Comparison of ENCODE assay signal across 14 cellular contexts in genomic region chr2:203965190-203965589, GRCh38. TPM values are rescaled to one million over a fixed set of nuclear protein-coding genes. Genes with fewer than 3 reads are reported as not detected.
DNase-seq lines count a peak whose midpoint lies in the region; ATAC-seq and TF ChIP-seq lines count a peak whose summit lies in the region.
"Not testable (repeated sequence)": the region's sequence is repeated elsewhere in the genome, so short reads cannot be mapped to it uniquely, and the experiment has no call there.
"Had no signal": no experiment of that assay in that cellular context is flagged by ENCODE, and none has a peak within 500 bp of the region (broad histone marks: within the 10 kb centered on the region; RNA-seq: fewer than 3 reads in every experiment).

No MANE protein-coding gene starts in this region.

- H3K9me3 Mint-ChIP-seq in activated T-cell treated with anti-CD3 and anti-CD28 coated beads, Interleukin-2, amount 50 U/mL, for 72 hours, result not testable (repeated sequence)
- H3K9me3 Mint-ChIP-seq in nephron progenitor cell, result peaks cover 14% of the 10 kb centered on the region

- H3K36me3 Mint-ChIP-seq in activated T-cell treated with anti-CD3 and anti-CD28 coated beads, Interleukin-2, amount 50 U/mL, for 72 hours (ENCODE audit: insufficient read depth in 2 of 2), result peaks cover 2 to 10% of the 10 kb centered on the region in 2 donors
- not testable (repeated sequence) for H3K36me3 Mint-ChIP-seq in nephron progenitor cell (ENCODE audit: low read depth)

- ATAC-seq in activated T-cell treated with anti-CD3 and anti-CD28 coated beads, Interleukin-2, amount 50 U/mL, for 72 hours (replicated peaks in 1 of 2); left ventricle myocardium superior; psoas muscle; thoracic aorta (ENCODE audit: insufficient number of reproducible peaks, low FRiP score, low read depth): not testable (repeated sequence)

- DNase-seq in EH (ENCODE audit: low read depth), result peak; percentile 5
- DNase-seq in activated T-cell treated with anti-CD3 and anti-CD28 coated beads, Interleukin-2, amount 50 U/mL, for 72 hours; coronary artery (ENCODE audit: low spot score); nephron progenitor cell; thoracic aorta (ENCODE audit: low spot score): not testable (repeated sequence)
- peak; percentile 25 for DNase-seq in left ventricle myocardium superior
- peak; percentile 16 to 59 for DNase-seq in psoas muscle

- WGBS in psoas muscle, 3 donors, result 17 to 57% (median 39%) methylated on average over 6 to 7 of the region's 7 CpGs

- H3K27ac ChIP-seq in coronary artery, result peak overlapping the region; percentile 42 to 78
- H3K27ac ChIP-seq in psoas muscle, result not testable (repeated sequence)
- H3K27ac ChIP-seq in thoracic aorta, result peak overlapping the region; percentile 9 to 66

- H3K4me3 Mint-ChIP-seq in activated T-cell treated with anti-CD3 and anti-CD28 coated beads, Interleukin-2, amount 50 U/mL, for 72 hours; nephron progenitor cell: not testable (repeated sequence)

- H3K4me1 ChIP-seq in psoas muscle, result not testable (repeated sequence)
- peaks cover 5 to 51% of the 10 kb centered on the region in 2 donors for H3K4me1 ChIP-seq in thoracic aorta (ENCODE audit: control insufficient read depth in 1 of 2, low read depth in 2 of 2)

- peaks cover 40% of the 10 kb centered on the region for H3K4me1 Mint-ChIP-seq in activated T-cell treated with anti-CD3 and anti-CD28 coated beads, Interleukin-2, amount 50 U/mL, for 72 hours (ENCODE audit: low read depth)
- H3K4me1 Mint-ChIP-seq in nephron progenitor cell, result not testable (repeated sequence)

- TF ChIP-seq CTCF in coronary artery (IDR thresholded peaks at IDR 0.05); nephron progenitor cell (IDR thresholded peaks at IDR 0.05); psoas muscle (IDR thresholded peaks at IDR 0.05); thoracic aorta (IDR thresholded peaks at IDR 0.05): not testable (repeated sequence)

- H3K4me3 ChIP-seq in coronary artery (peak overlapping the region; percentile 64), thoracic aorta (peak overlapping the region; percentile 60)
- not testable (repeated sequence) for H3K4me3 ChIP-seq in psoas muscle

- not testable (repeated sequence) for H3K27me3 Mint-ChIP-seq in activated T-cell treated with anti-CD3 and anti-CD28 coated beads, Interleukin-2, amount 50 U/mL, for 72 hours (ENCODE audit: low read depth)
- peaks cover 11% of the 10 kb centered on the region for H3K27me3 Mint-ChIP-seq in nephron progenitor cell (ENCODE audit: low read depth, poor library complexity)

- H3K9me3 ChIP-seq in psoas muscle, thoracic aorta: not testable (repeated sequence)

- not testable (repeated sequence) for H3K27me3 ChIP-seq in psoas muscle (ENCODE audit: insufficient read depth in 3 of 3, low read length in 2 of 3); thoracic aorta (replicated peaks; ENCODE audit: insufficient read depth)

- intact Hi-C loops in left ventricle myocardium superior (cut with micrococcal nuclease); psoas muscle (cut with DNase I): not testable (repeated sequence)

- not testable (repeated sequence) for H3K36me3 ChIP-seq in psoas muscle (ENCODE audit: insufficient read depth in 1 of 2, low read depth in 1 of 2); thoracic aorta

- H3K27ac Mint-ChIP-seq in activated T-cell treated with anti-CD3 and anti-CD28 coated beads, Interleukin-2, amount 50 U/mL, for 72 hours, result peak overlapping the region; percentile 52
- peak overlapping the region; percentile 54 for H3K27ac Mint-ChIP-seq in nephron progenitor cell

RNA-seq across cellular contexts. Expression of gene ICOS, which starts 28.6 kb away (rescaled TPM):
- total RNA-seq in activated T-cell treated with anti-CD3 and anti-CD28 coated beads, Interleukin-2, amount 50 U/mL, for 72 hours, result 100 to 1,000 TPM; 145 to 196 TPM
- total RNA-seq in left ventricle myocardium superior, result not detected
- not detected for total RNA-seq in psoas muscle
- under 1 TPM in 1 of 3 donors, not detected in 2; 0.03 TPM for polyA plus RNA-seq in psoas muscle
- total RNA-seq in thoracic aorta, result 1 to 10 TPM in 1 of 2 donors, not detected in 1; 2.0 TPM
- total RNA-seq: A172, A673, B cell, G401, GM23338, H4, H9 had no signal
- polyA plus RNA-seq: GM23338 had no signal

Comparison
In these comparisons a context has a peak if more than half of its experiments do, and no peak if none do; other contexts are left out.
1. RNA of gene ICOS, which starts 28.6 kb away (total RNA-seq): 145 to 196 TPM in activated T-cell treated with anti-CD3 and anti-CD28 coated beads, Interleukin-2, amount 50 U/mL, for 72 hours; 2.0 TPM in thoracic aorta, not detected in left ventricle myocardium superior (single experiment) and not detected in psoas muscle; every median in the first group is over 10 times any median in the second.